In genomic region chr6:150269130-150269856, GRCh38 we compare ENCODE assay signal across 17 cellular contexts.
DNase-seq lines count a peak whose midpoint lies in the region; ATAC-seq, FAIRE-seq and TF ChIP-seq lines count a peak whose summit lies in the region.
"Had no signal": no experiment of that assay in that cellular context is flagged by ENCODE, and none has a peak within 500 bp of the region (broad histone marks: within the 10 kb centered on the region; RNA-seq: fewer than 3 reads in every experiment).

No MANE protein-coding gene starts in this region.

- H3K27ac Mint-ChIP-seq in chondrocyte (ENCODE audit: unreplicated experiment): peak overlapping the region; percentile 70
- H3K27ac Mint-ChIP-seq: CD8-positive, alpha-beta T cell had no signal

- 46% methylated on average over 6 of the region's 6 CpGs for WGBS in A549 (ENCODE audit: missing lambda C conversion rate)
- 87 to 95% methylated on average over 6 of the region's 6 CpGs for WGBS in pancreas, 2 donors
- WGBS in tibial nerve, 2 donors: 88 to 89% methylated on average over 6 of the region's 6 CpGs

- H3K27me3 Mint-ChIP-seq in chondrocyte (ENCODE audit: low read depth): no peaks in the 10 kb centered on the region

- POLR2A ChIA-PET in A549 (lab: Yijun Ruan, JAX): no interaction called here
- POLR2A ChIA-PET in PC-3 (lab: Charles Lee; ENCODE audit: unreplicated experiment): no interaction called here

- TF ChIP-seq RAD21 in A549 (conservative IDR thresholded peaks at IDR 0.05 in 1 of 2, IDR thresholded peaks at IDR 0.05 in 1 of 2): no peak

- no peak overlapping the region for H3K4me3 Mint-ChIP-seq in chondrocyte (ENCODE audit: unreplicated experiment)
- H3K4me3 Mint-ChIP-seq: CD8-positive, alpha-beta T cell had no signal

- H3K9me3 ChIP-seq in A549 (no peaks in the 10 kb centered on the region), PC-3 (ENCODE audit: low read length) (no peaks in the 10 kb centered on the region), pancreas (no peaks in the 10 kb centered on the region), tibial nerve (peaks cover 0 to 3% (median 0%) of the 10 kb centered on the region in 4 donors)
- H3K9me3 ChIP-seq: BE2C, Peyer's patch had no signal

- no peak for TF ChIP-seq EP300 in A549 (IDR thresholded peaks at IDR 0.05)
- no peak for TF ChIP-seq EP300 in tibial nerve (IDR thresholded peaks at IDR 0.05)

- peak overlapping the region; percentile 33 to 46; a peak in 3 of 6 replicates for H3K27ac ChIP-seq in A549
- H3K27ac ChIP-seq in PC-3 (ENCODE audit: low read length): no peak overlapping the region
- no peak overlapping the region for H3K27ac ChIP-seq in pancreas
- H3K27ac ChIP-seq in coronary artery: no peak overlapping the region
- no peak overlapping the region for H3K27ac ChIP-seq in tibial nerve
- H3K27ac ChIP-seq: Peyer's patch had no signal

- H3K4me1 ChIP-seq in A549: peaks cover 15% of the 10 kb centered on the region
- peaks cover 12% of the 10 kb centered on the region; the same call in 1 of the 2 replicates for H3K4me1 ChIP-seq in PC-3 (ENCODE audit: insufficient read depth, low read length)
- no peaks in the 10 kb centered on the region for H3K4me1 ChIP-seq in pancreas
- no peaks in the 10 kb centered on the region for H3K4me1 ChIP-seq in tibial nerve
- H3K4me1 ChIP-seq: BE2C, Peyer's patch had no signal

- no peaks in the 10 kb centered on the region for H3K36me3 Mint-ChIP-seq in chondrocyte (ENCODE audit: low read depth)
- H3K36me3 Mint-ChIP-seq: CD8-positive, alpha-beta T cell had no signal

- no peak for ATAC-seq in A549
- ATAC-seq in PC-3: no peak
- no peak for ATAC-seq in HG03571 (IDR thresholded peaks at IDR 0.05; ENCODE audit: unreplicated experiment)
- ATAC-seq in pancreas: no peak
- ATAC-seq: CD8-positive, alpha-beta T cell had no signal

- H3K9ac ChIP-seq in PC-3 (ENCODE audit: low read length): no peak overlapping the region

- H3K4me1 Mint-ChIP-seq in chondrocyte (ENCODE audit: low read depth): peaks cover 40% of the 10 kb centered on the region

- BruUV-seq in PC-3 (replicated peaks; lab: Mats Ljungman, UMichigan): no TSS peak

- DNase-seq in A549 (ENCODE audit: low read depth in 1 of 2, low spot score in 1 of 2) (no peak), GM19239 (ENCODE audit: insufficient read length, low spot score) (no peak), PC-3 (no peak), chondrocyte (ENCODE audit: low spot score) (no peak), pancreas (no peak), coronary artery (ENCODE audit: low spot score) (no peak), tibial nerve (ENCODE audit: low spot score in 2 of 2) (no peak)
- DNase-seq: BE2C; CD8-positive, alpha-beta T cell; GF-D8; NCI-H1694; NCI-H2107; NCI-H345; NCI-H774; SIG-M5 had no signal

- intact Hi-C loops in PC-3 (cut with micrococcal nuclease): no loop called here
- intact Hi-C loops in pancreas (cut with DNase I): no loop called here

- no peak for TF ChIP-seq CTCF in A549 (IDR thresholded peaks at IDR 0.05)
- TF ChIP-seq CTCF in PC-3 (conservative IDR thresholded peaks at IDR 0.05; ENCODE audit: low read depth, low read length): no peak
- TF ChIP-seq CTCF in chondrocyte (IDR thresholded peaks at IDR 0.05): no peak
- no peak for TF ChIP-seq CTCF in pancreas (IDR thresholded peaks at IDR 0.05)
- TF ChIP-seq CTCF in coronary artery (IDR thresholded peaks at IDR 0.05): no peak
- no peak for TF ChIP-seq CTCF in tibial nerve (IDR thresholded peaks at IDR 0.05)

- no peak overlapping the region for H3K4me3 ChIP-seq in A549
- H3K4me3 ChIP-seq in PC-3 (ENCODE audit: low read length): no peak overlapping the region
- no peak overlapping the region for H3K4me3 ChIP-seq in pancreas
- no peak overlapping the region for H3K4me3 ChIP-seq in coronary artery
- H3K4me3 ChIP-seq in tibial nerve: no peak overlapping the region
- H3K4me3 ChIP-seq: Peyer's patch had no signal

- H4K20me1 ChIP-seq in PC-3 (ENCODE audit: low read length): no peaks in the 10 kb centered on the region

- no peaks in the 10 kb centered on the region for H3K9me3 Mint-ChIP-seq in chondrocyte (ENCODE audit: low read depth)

- 0 out of 2 replicates have a peak overlapping the region, but pooled peaks have one; percentile 29 for H2AFZ ChIP-seq in PC-3 (ENCODE audit: low read length)

- no peaks in the 10 kb centered on the region for H3K79me2 ChIP-seq in PC-3 (ENCODE audit: low read length)

- no peaks in the 10 kb centered on the region for H3K9me2 ChIP-seq in PC-3 (replicated peaks; ENCODE audit: low read length)

- CTCF ChIA-PET in A549 (lab: Yijun Ruan, JAX): interaction anchor here (0.6 to 1.5 kb wide), 2 partner anchors 161 to 188 kb away, joined by 4 to 5 read pairs; no protein-coding TSS in a partner anchor
- CTCF ChIA-PET in PC-3 (lab: Charles Lee): no interaction called here

- FAIRE-seq in A549 (lab: Jason Lieb, UNC) (no peak), GM19239 (lab: Jason Lieb, UNC) (peak; percentile 8), pancreas (lab: Jason Lieb, UNC) (no peak)

- H3K4me2 ChIP-seq in A549: peak overlapping the region; percentile 36; the same call in 2 of the 3 replicates
- peak overlapping the region; percentile 40; the same call in 1 of the 2 replicates for H3K4me2 ChIP-seq in PC-3 (ENCODE audit: low read length)

- H3K36me3 ChIP-seq in PC-3 (ENCODE audit: low read depth, low read length): no peaks in the 10 kb centered on the region
- H3K36me3 ChIP-seq in pancreas: no peaks in the 10 kb centered on the region
- no peaks in the 10 kb centered on the region for H3K36me3 ChIP-seq in tibial nerve
- H3K36me3 ChIP-seq: BE2C, Peyer's patch had no signal

- no peak for TF ChIP-seq POLR2A in A549 (IDR thresholded peaks at IDR 0.05; ENCODE audit: low read length)
- no peak for TF ChIP-seq POLR2A in tibial nerve (IDR thresholded peaks at IDR 0.05)

- no peaks in the 10 kb centered on the region for H3F3A ChIP-seq in PC-3 (ENCODE audit: low read length, unreplicated experiment)

- H3K27me3 ChIP-seq in PC-3 (ENCODE audit: low read length): no peaks in the 10 kb centered on the region
- H3K27me3 ChIP-seq in pancreas: no peaks in the 10 kb centered on the region
- H3K27me3 ChIP-seq in tibial nerve: no peaks in the 10 kb centered on the region
- H3K27me3 ChIP-seq: BE2C, Peyer's patch had no signal

TF ChIP-seq in A549, 52 proteins besides CTCF, POLR2A, EP300 and RAD21:
- TF ChIP-seq GATA3 (IDR thresholded peaks at IDR 0.05; ENCODE audit: borderline replicate concordance) (no peak), CBX8 (IDR thresholded peaks at IDR 0.05) (no peak), RNF2 (IDR thresholded peaks at IDR 0.05; ENCODE audit: borderline replicate concordance, low read depth) (no peak), CHD4 (IDR thresholded peaks at IDR 0.05; ENCODE audit: borderline replicate concordance) (no peak), KDM5A (IDR thresholded peaks at IDR 0.05) (no peak), MAX (IDR thresholded peaks at IDR 0.05) (no peak), HMGXB4 (CRISPR knock-in tag; IDR thresholded peaks at IDR 0.05; ENCODE audit: borderline replicate concordance) (no peak), USF2 (IDR thresholded peaks at IDR 0.05) (no peak), PBX3 (IDR thresholded peaks at IDR 0.05) (no peak), NFE2L2 (conservative IDR thresholded peaks at IDR 0.05; ENCODE audit: low read length) (no peak), SMC3 (IDR thresholded peaks at IDR 0.05) (no peak), ZC3H11A (IDR thresholded peaks at IDR 0.05) (no peak), RARB (CRISPR knock-in tag; IDR thresholded peaks at IDR 0.05) (no peak), ZFP36 (IDR thresholded peaks at IDR 0.05; ENCODE audit: borderline replicate concordance, partially characterized antibody) (no peak), MYC (IDR thresholded peaks at IDR 0.05; ENCODE audit: borderline replicate concordance, low read length) (no peak), POLR2AphosphoS2 (conservative IDR thresholded peaks at IDR 0.05; ENCODE audit: low read length) (no peak)

Comparison
In these comparisons a context has a peak if more than half of its experiments do, and no peak if none do; other contexts are left out.
1. H3K27ac ChIP-seq: peak in A549 (2 of 2); none in PC-3 (single experiment), pancreas (0 of 4), coronary artery (0 of 2) and tibial nerve (0 of 4).